Comparison of ENCODE assay signal across 29 cellular contexts in the genomic region with DNA sequence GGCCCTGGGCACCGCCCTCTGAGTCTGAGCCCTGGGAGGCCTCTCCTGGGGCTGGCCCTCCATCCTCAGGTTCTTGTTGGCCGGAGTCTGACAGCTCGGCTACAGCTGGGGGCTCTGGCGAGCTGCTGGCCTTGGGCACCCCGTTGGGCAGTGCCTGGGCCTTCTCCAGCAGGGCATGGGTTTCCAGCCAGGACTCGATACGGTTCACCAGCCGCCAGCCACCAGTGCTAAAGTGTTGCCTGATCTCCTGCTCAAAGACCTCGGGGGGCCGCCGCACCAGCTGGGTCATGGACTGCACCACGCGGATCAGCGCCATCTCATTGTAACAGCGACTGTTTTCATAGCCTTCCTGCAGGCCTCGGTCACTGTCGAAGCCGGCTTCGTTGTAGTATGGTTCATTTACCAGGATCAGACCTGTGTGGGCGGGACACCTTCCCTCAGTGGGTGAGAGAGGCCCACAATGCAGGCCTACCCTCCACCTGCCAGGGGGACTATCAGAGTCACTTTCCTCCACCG. TPM values are rescaled to one million over a fixed set of nuclear protein-coding genes. Genes with fewer than 3 reads are reported as not detected.
A peak's percentile ranks its signal among the peaks of the same experiment; 100 is the strongest.
DNase-seq lines count a peak whose midpoint lies in the region; ATAC-seq, FAIRE-seq and TF ChIP-seq lines count a peak whose summit lies in the region.
"Had no signal": no experiment of that assay in that cellular context is flagged by ENCODE, and none has a peak within 500 bp of the region (broad histone marks: within the 10 kb centered on the region; RNA-seq: fewer than 3 reads in every experiment).

No MANE protein-coding gene starts in this region.

- no peaks in the 10 kb centered on the region for H3K27me3 ChIP-seq in right cardiac atrium (ENCODE audit: control insufficient read depth, insufficient read depth)
- H3K27me3 ChIP-seq in heart right ventricle = no peaks in the 10 kb centered on the region
- H3K27me3 ChIP-seq: BE2C, SJCRH30 had no signal

- peaks cover 18% of the 10 kb centered on the region for H3K4me1 Mint-ChIP-seq in HFFc6 (ENCODE audit: low read depth)

- H3K9me3 ChIP-seq in right cardiac atrium (ENCODE audit: control insufficient read depth, low read length) = no peaks in the 10 kb centered on the region
- H3K9me3 ChIP-seq in heart right ventricle = no peaks in the 10 kb centered on the region
- H3K9me3 ChIP-seq in kidney (ENCODE audit: control insufficient read depth in 1 of 2, low read length in 2 of 2) = no peaks in the 10 kb centered on the region
- H3K9me3 ChIP-seq: BE2C, SJCRH30 had no signal

- ATAC-seq in right cardiac atrium (no peak), heart right ventricle (no peak), GM21447 (IDR thresholded peaks at IDR 0.05; ENCODE audit: unreplicated experiment) (no peak)
- ATAC-seq: Panc1, SK-N-SH treated with all-trans-retinoic acid at 6 μM for 48 hours had no signal

- in situ Hi-C loops in KBM-7 (cut with MboI; ENCODE audit: low pct_unique_long_range_greater_than_20kb, low sequenced_read_pairs) = loop anchor here (10.0 kb wide), 1 partner anchor 86 kb away; the partner anchor contains the start of gene QRICH2

- WGBS in right cardiac atrium = 92% methylated on average over 21 of the region's 21 CpGs
- 94 to 95% methylated on average over 21 of the region's 21 CpGs for WGBS in heart right ventricle, 2 donors

- H3K36me3 ChIP-seq in heart right ventricle (peaks cover 0 to 76% (median 30%) of the 10 kb centered on the region in 9 donors), kidney (ENCODE audit: control insufficient read depth in 1 of 2, insufficient read depth in 2 of 2, low read length in 2 of 2) (peaks cover 11 to 21% of the 10 kb centered on the region in 2 donors)

- intact Hi-C loops in right cardiac atrium (cut with DNase I) (loop anchor here in 1 of 4 donors (5.0 kb wide), 1 partner anchor 79 kb away; no protein-coding TSS in a partner anchor), heart right ventricle (cut with DNase I) (loop anchor here in 1 of 10 donors (10.0 kb wide), 1 partner anchor 286 kb away; the partner anchor contains the start of gene EXOC7), kidney (cut with DNase I) (no loop called here)

- H3K36me3 Mint-ChIP-seq in HFFc6 (ENCODE audit: low read depth) = peaks cover 15% of the 10 kb centered on the region

- H3K4me3 ChIP-seq in right cardiac atrium (ENCODE audit: low read length) (no peak overlapping the region), heart right ventricle (no peak overlapping the region), kidney (ENCODE audit: low read length in 2 of 2) (no peak overlapping the region)
- H3K4me3 ChIP-seq: SJCRH30 had no signal

- H3K4me1 ChIP-seq in right cardiac atrium (ENCODE audit: control insufficient read depth, insufficient read depth, low read length) (no peaks in the 10 kb centered on the region), heart right ventricle (peaks cover 3 to 19% (median 10%) of the 10 kb centered on the region in 9 donors), kidney (ENCODE audit: control insufficient read depth in 1 of 2, insufficient read depth in 1 of 2, low read depth in 1 of 2, low read length in 2 of 2) (peaks cover 0 to 3% of the 10 kb centered on the region in 2 donors)

- H3K4me3 Mint-ChIP-seq in HFFc6 = no peak overlapping the region

- POLR2A ChIA-PET in RWPE1 (lab: Yijun Ruan, JAX; ENCODE audit: low non-redundant PET) = no interaction called here

- no peak overlapping the region for H3K27ac ChIP-seq in right cardiac atrium (ENCODE audit: low read length)
- no peak overlapping the region for H3K27ac ChIP-seq in heart right ventricle
- H3K27ac ChIP-seq in RWPE1 = peak overlapping the region; percentile 96
- no peak overlapping the region for H3K27ac ChIP-seq in kidney (ENCODE audit: low read depth in 2 of 2, low read length in 2 of 2)
- H3K27ac ChIP-seq: SJCRH30 had no signal

- peak in 2 of 3 donors; percentile 51 to 53 for DNase-seq in right cardiac atrium
- DNase-seq in heart right ventricle = no peak
- DNase-seq in RWPE1 (ENCODE audit: low spot score) = no peak
- DNase-seq in kidney = peak; percentile 73
- no peak for DNase-seq in stimulated activated CD4-positive, alpha-beta T cell treated with anti-CD3 and anti-CD28 coated beads, Interleukin-4, amount 100 ng/mL, for 24 hours
- DNase-seq in KBM-7 = no peak
- DNase-seq in HFFc6 = no peak
- DNase-seq: 8988T; ACHN; BE2C; CD8-positive, alpha-beta memory T cell; DMS 273 treated with DMSO at 0.1 percent for 48 hours; DMS79; EL; GDM1; KG1; MM.1S; NCI-H1048; NCI-H1417; NCI-H1694; NCI-H2081; NCI-H2227 treated with DMSO at 0.1 percent for 48 hours; NCI-H69; SJCRH30 had no signal

- peaks cover 23% of the 10 kb centered on the region for H3K27me3 Mint-ChIP-seq in HFFc6 (ENCODE audit: insufficient read depth)
- H3K27me3 Mint-ChIP-seq: CD8-positive, alpha-beta memory T cell had no signal

- FAIRE-seq in kidney (lab: Jason Lieb, UNC) = no peak
- FAIRE-seq: GM12891 had no signal

- CTCF ChIA-PET in RWPE1 (lab: Yijun Ruan, JAX) = interaction anchor here (0.6 kb wide), 1 partner anchor 9 kb away, joined by 3 read pairs; no protein-coding TSS in a partner anchor

- H3K9ac ChIP-seq in kidney (ENCODE audit: low read length in 2 of 2) = no peak overlapping the region

- TF ChIP-seq CTCF in heart right ventricle (IDR thresholded peaks at IDR 0.05) (no peak), RWPE1 (conservative IDR thresholded peaks at IDR 0.05; ENCODE audit: low read depth) (no peak), kidney (IDR thresholded peaks at IDR 0.05; ENCODE audit: borderline replicate concordance, extremely low read depth, insufficient read depth) (no peak), HFFc6 (IDR thresholded peaks at IDR 0.05) (no peak)

- no peak overlapping the region for H3K27ac Mint-ChIP-seq in HFFc6
- H3K27ac Mint-ChIP-seq: CD14-positive monocyte had no signal

- no peaks in the 10 kb centered on the region; the same call in 1 of the 2 replicates for H3K9me3 Mint-ChIP-seq in HFFc6
- H3K9me3 Mint-ChIP-seq: CD8-positive, alpha-beta memory T cell had no signal

RNA-seq across cellular contexts. Expression of gene SPHK1, which starts 6.8 kb away (rescaled TPM):
- total RNA-seq in right cardiac atrium = 10 to 100 TPM in 1 of 4 donors, 1 to 10 TPM in 3; 3.5 to 13.6 (median 3.8) TPM
- 3.8 TPM for polyA plus RNA-seq in right cardiac atrium
- 10 to 100 TPM in 2 of 10 donors, 1 to 10 TPM in 8; 1.7 to 17.3 (median 3.2) TPM for total RNA-seq in heart right ventricle
- 10 to 100 TPM in 1 of 2 donors, 1 to 10 TPM in 1; 3.5 to 20.8 TPM for polyA plus RNA-seq in heart right ventricle
- 10.4 TPM for total RNA-seq in kidney
- 1.5 TPM for polyA plus RNA-seq in kidney (ENCODE audit: insufficient read depth, low read depth, low replicate concordance)
- 10 to 100 TPM; 53.9 to 68.1 (median 55.7) TPM for total RNA-seq in HFFc6 (2021; fragmentation: NEBNext Ultra II Directional; extraction: Animal tissue kit (Norgen Biotek cat#: 25700))

RNA-seq across cellular contexts. Expression of gene PRPSAP1, which starts 37.5 kb away (rescaled TPM):
- total RNA-seq in right cardiac atrium = 10 to 100 TPM; 31.9 to 45.3 (median 39.1) TPM
- 37.4 TPM for polyA plus RNA-seq in right cardiac atrium
- 10 to 100 TPM; 27.6 to 43.7 (median 34.7) TPM for total RNA-seq in heart right ventricle
- 10 to 100 TPM; 26.4 to 30.5 TPM for polyA plus RNA-seq in heart right ventricle
- 37.6 TPM for total RNA-seq in kidney
- polyA plus RNA-seq in kidney (ENCODE audit: insufficient read depth, low read depth, low replicate concordance) = 39.9 TPM
- total RNA-seq in HFFc6 (2021; fragmentation: NEBNext Ultra II Directional; extraction: Animal tissue kit (Norgen Biotek cat#: 25700)) = 10 to 100 TPM; 32.6 to 37.4 (median 35.1) TPM

Comparison
In these comparisons a context has a peak if more than half of its experiments do, and no peak if none do; other contexts are left out.
1. DNase-seq: peak in right cardiac atrium (2 of 3) and kidney (single experiment); none in heart right ventricle (0 of 2), RWPE1 (single experiment), stimulated activated CD4-positive, alpha-beta T cell treated with anti-CD3 and anti-CD28 coated beads, Interleukin-4, amount 100 ng/mL, for 24 hours (single experiment), KBM-7 (single experiment) and HFFc6 (single experiment).